In the genomic region with DNA sequence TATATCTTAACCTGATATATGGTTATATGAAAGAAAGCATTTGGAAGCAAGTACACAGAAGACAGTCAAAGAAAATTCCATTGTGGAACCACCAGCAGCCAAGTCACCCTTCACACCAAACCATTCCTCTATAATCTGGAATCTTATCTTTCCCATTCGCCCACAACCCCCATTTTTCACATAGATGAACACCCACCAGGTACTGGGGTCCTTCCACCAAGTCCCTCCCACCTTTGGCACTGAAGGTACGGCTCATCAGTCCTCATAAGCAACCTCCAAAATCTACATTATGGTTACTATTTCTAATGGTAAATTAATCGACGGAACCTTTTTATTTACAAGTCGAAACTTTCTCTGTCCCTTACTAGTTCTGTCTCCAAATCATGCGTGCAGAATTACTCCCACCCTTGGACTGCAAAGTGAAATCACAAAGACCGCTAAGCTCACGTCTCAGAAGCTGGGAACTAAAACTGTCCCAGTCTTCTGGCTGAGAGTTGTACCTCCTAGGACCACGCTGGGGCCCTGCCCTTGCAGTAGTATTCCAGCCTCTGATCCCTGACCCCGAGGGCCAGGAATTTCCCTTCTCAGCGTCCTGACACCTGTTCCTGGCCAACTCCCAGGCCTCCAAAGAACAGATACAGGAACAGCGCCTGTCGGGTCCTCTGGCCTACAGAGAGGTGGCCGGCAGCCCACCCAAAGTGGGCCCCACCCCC, we compare ENCODE assay signal across 8 cellular contexts. TPM values are rescaled to one million over a fixed set of nuclear protein-coding genes. Genes with fewer than 3 reads are reported as not detected.
A peak's percentile ranks its signal among the peaks of the same experiment; 100 is the strongest.
DNase-seq lines count a peak whose midpoint lies in the region; ATAC-seq and TF ChIP-seq lines count a peak whose summit lies in the region.

No MANE protein-coding gene starts in this region.

- no peaks in the 10 kb centered on the region for H3K27me3 ChIP-seq in neuron (ENCODE audit: insufficient read depth, low read length)

- TF ChIP-seq CTCF in fibroblast of pulmonary artery (IDR thresholded peaks at IDR 0.05; ENCODE audit: low read length, missing control alignments): no peak

- peak; percentile 1 for ATAC-seq in GM19452 (IDR thresholded peaks at IDR 0.05; ENCODE audit: unreplicated experiment)
- peak; percentile 3 for ATAC-seq in HG03457 (IDR thresholded peaks at IDR 0.05; ENCODE audit: unreplicated experiment)
- ATAC-seq in T-helper 17 cell: no peak
- no peak for ATAC-seq in sciatic nerve

- peak overlapping the region; percentile 79 for H3K27ac Mint-ChIP-seq in T-helper 17 cell

- no peaks in the 10 kb centered on the region for H3K27me3 Mint-ChIP-seq in T-helper 17 cell

- H3K36me3 ChIP-seq in neuron (ENCODE audit: insufficient read depth, low read length): peaks cover 30% of the 10 kb centered on the region

- H3K4me1 Mint-ChIP-seq in T-helper 17 cell: peaks cover 18% of the 10 kb centered on the region

- H2AFZ ChIP-seq in neuron (ENCODE audit: low read depth, low read length): peak overlapping the region; percentile 87

- peak; percentile 43 for DNase-seq in COR-L47 (lab: John Stamatoyannopoulos, UW)
- DNase-seq in T-helper 17 cell: peak in 1 of 3 donors; percentile 8
- DNase-seq in fibroblast of pulmonary artery (ENCODE audit: low read depth): peak; percentile 24
- DNase-seq in stimulated activated naive CD4-positive, alpha-beta T cell (lab: John Stamatoyannopoulos, UW): no peak
- no peak for DNase-seq in sciatic nerve (ENCODE audit: low spot score)

- H3K36me3 Mint-ChIP-seq in T-helper 17 cell (ENCODE audit: low read depth): peaks cover 4% of the 10 kb centered on the region

- H3K9me3 ChIP-seq in T-helper 17 cell (ENCODE audit: control insufficient read depth, low read length, poor library complexity, severe bottlenecking): no peaks in the 10 kb centered on the region
- H3K9me3 ChIP-seq in neuron (ENCODE audit: low read length): no peaks in the 10 kb centered on the region

- peaks cover 14% of the 10 kb centered on the region for H3K4me1 ChIP-seq in neuron (ENCODE audit: insufficient read depth, low read length)

- H3K4me3 Mint-ChIP-seq in T-helper 17 cell: peak overlapping the region; percentile 88

- H3K4me3 ChIP-seq in fibroblast of pulmonary artery (replicated peaks; ENCODE audit: low read depth, low read length): peak overlapping the region; percentile 82
- peak overlapping the region; percentile 86 for H3K4me3 ChIP-seq in neuron (ENCODE audit: low read length)

- intact Hi-C loops in sciatic nerve (cut with DNase I): no loop called here

RNA-seq across cellular contexts. Expression of a gene that starts 0.7 kb away (rescaled TPM):
- total RNA-seq in T-helper 17 cell (10 to 100 TPM; 42.3 to 43.6 TPM), sciatic nerve (43.6 TPM)

Comparison
In these comparisons a context has a peak if more than half of its experiments do, and no peak if none do; other contexts are left out.
1. DNase-seq: peak in COR-L47 (single experiment) and fibroblast of pulmonary artery (single experiment); none in stimulated activated naive CD4-positive, alpha-beta T cell (0 of 6) and sciatic nerve (single experiment).
2. ATAC-seq: peak in GM19452 (single experiment) and HG03457 (single experiment); none in T-helper 17 cell (single experiment) and sciatic nerve (single experiment).